In the genomic region with DNA sequence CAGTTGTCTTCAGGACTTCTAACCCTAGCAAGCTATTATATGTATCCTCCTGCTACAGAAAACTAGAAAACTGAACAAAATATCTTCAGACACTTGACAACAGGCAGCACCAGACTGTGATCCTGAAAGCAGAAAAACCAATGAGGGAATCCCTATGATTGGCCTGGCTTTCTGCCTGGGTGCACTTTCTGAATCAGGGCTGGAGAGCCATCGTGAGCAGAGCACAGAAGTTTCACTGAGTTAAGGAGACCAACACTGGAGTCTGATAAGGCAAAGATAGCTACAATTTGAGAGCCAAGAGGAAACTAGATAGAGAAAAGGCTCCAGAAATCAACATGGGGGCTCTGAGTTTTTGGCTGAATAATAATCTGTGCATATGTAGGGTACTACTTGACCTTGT, we compare ENCODE assay signal across 17 cellular contexts.
DNase-seq lines count a peak whose midpoint lies in the region; ATAC-seq, FAIRE-seq and TF ChIP-seq lines count a peak whose summit lies in the region.
"Had no signal": no experiment of that assay in that cellular context is flagged by ENCODE, and none has a peak within 500 bp of the region (broad histone marks: within the 10 kb centered on the region; RNA-seq: fewer than 3 reads in every experiment).

No MANE protein-coding gene starts in this region.

- no peaks in the 10 kb centered on the region for H3K9me3 Mint-ChIP-seq in mesothelial cell of epicardium
- no peaks in the 10 kb centered on the region for H3K9me3 Mint-ChIP-seq in stimulated activated naive CD8-positive, alpha-beta T cell treated with anti-CD3 and anti-CD28 coated beads, Interleukin-15, amount 100 ng/mL, for 72 hours
- H3K9me3 Mint-ChIP-seq: GM23338 had no signal

- DNase-seq in cardiac muscle cell (ENCODE audit: low read depth in 1 of 2, low spot score in 1 of 2) (peak in 1 of 2 donors; percentile 52), right atrium auricular region (ENCODE audit: low spot score) (no peak), mesothelial cell of epicardium (ENCODE audit: low spot score in 2 of 2, unreplicated experiment in 2 of 2) (no peak), thyroid gland (peak; percentile 70 to 84), frontal cortex (ENCODE audit: low spot score in 2 of 2) (no peak), spleen (no peak)
- DNase-seq in stimulated activated naive CD8-positive, alpha-beta T cell treated with anti-CD3 and anti-CD28 coated beads, Interleukin-15, amount 100 ng/mL, for 72 hours: no peak
- DNase-seq: KBM-7, NCI-H146, NCI-H2081 treated with DMSO at 0.1 percent for 48 hours, NCI-H345, NCI-H526 treated with DMSO at 0.1 percent for 48 hours, PC-9 had no signal

- no peaks in the 10 kb centered on the region for H3K9me3 ChIP-seq in cardiac muscle cell (ENCODE audit: low read depth)
- no peaks in the 10 kb centered on the region for H3K9me3 ChIP-seq in right atrium auricular region
- no peaks in the 10 kb centered on the region for H3K9me3 ChIP-seq in thyroid gland
- no peaks in the 10 kb centered on the region for H3K9me3 ChIP-seq in spleen

- TF ChIP-seq CTCF in cardiac muscle cell (IDR thresholded peaks at IDR 0.05; ENCODE audit: low read depth, low read length) (no peak), right atrium auricular region (IDR thresholded peaks at IDR 0.05) (no peak), VCaP (conservative IDR thresholded peaks at IDR 0.05) (no peak), mesothelial cell of epicardium (IDR thresholded peaks at IDR 0.05; ENCODE audit: unreplicated experiment) (no peak), thyroid gland (IDR thresholded peaks at IDR 0.05) (no peak), spleen (IDR thresholded peaks at IDR 0.05 in 8 of 11, conservative IDR thresholded peaks at IDR 0.05 in 3 of 11) (no peak)

- no peak for FAIRE-seq in frontal cortex (lab: Jason Lieb, UNC)
- FAIRE-seq: GM19239 had no signal

- H3K27me3 ChIP-seq in cardiac muscle cell (no peaks in the 10 kb centered on the region), right atrium auricular region (no peaks in the 10 kb centered on the region), thyroid gland (no peaks in the 10 kb centered on the region), spleen (replicated peaks in 1 of 7) (no peaks in the 10 kb centered on the region)

- intact Hi-C loops in thyroid gland (cut with DNase I) (no loop called here), spleen (cut with DNase I; ENCODE audit: low total_unique reads) (no loop called here)

- ATAC-seq in stimulated activated naive CD8-positive, alpha-beta T cell treated with anti-CD3 and anti-CD28 coated beads, Interleukin-15, amount 100 ng/mL, for 72 hours: no peak
- ATAC-seq: GM23338 had no signal

- H3K4me3 Mint-ChIP-seq in mesothelial cell of epicardium: no peak overlapping the region
- H3K4me3 Mint-ChIP-seq in stimulated activated naive CD8-positive, alpha-beta T cell treated with anti-CD3 and anti-CD28 coated beads, Interleukin-15, amount 100 ng/mL, for 72 hours: no peak overlapping the region
- H3K4me3 Mint-ChIP-seq: GM23338 had no signal

- no peaks in the 10 kb centered on the region for H3K36me3 ChIP-seq in cardiac muscle cell
- no peaks in the 10 kb centered on the region for H3K36me3 ChIP-seq in right atrium auricular region
- no peaks in the 10 kb centered on the region for H3K36me3 ChIP-seq in thyroid gland
- H3K36me3 ChIP-seq in spleen: no peaks in the 10 kb centered on the region

- H3K4me3 ChIP-seq in cardiac muscle cell: no peak overlapping the region
- H3K4me3 ChIP-seq in right atrium auricular region: no peak overlapping the region
- H3K4me3 ChIP-seq in thyroid gland (replicated peaks in 1 of 3): no peak overlapping the region
- H3K4me3 ChIP-seq in spleen: no peak overlapping the region
- H3K4me3 ChIP-seq: GM23338, PC-9 had no signal

- no peaks in the 10 kb centered on the region for H3K27me3 Mint-ChIP-seq in mesothelial cell of epicardium (ENCODE audit: low read depth)
- H3K27me3 Mint-ChIP-seq in stimulated activated naive CD8-positive, alpha-beta T cell treated with anti-CD3 and anti-CD28 coated beads, Interleukin-15, amount 100 ng/mL, for 72 hours: no peaks in the 10 kb centered on the region

- H3K4me1 ChIP-seq in cardiac muscle cell (ENCODE audit: low read depth) (peaks cover 36% of the 10 kb centered on the region), right atrium auricular region (peaks cover 0 to 8% of the 10 kb centered on the region in 2 donors), thyroid gland (peaks cover 12 to 23% of the 10 kb centered on the region in 2 donors), spleen (no peaks in the 10 kb centered on the region)

- H3K27ac Mint-ChIP-seq in mesothelial cell of epicardium: peak overlapping the region; percentile 32
- no peak overlapping the region for H3K27ac Mint-ChIP-seq in stimulated activated naive CD8-positive, alpha-beta T cell treated with anti-CD3 and anti-CD28 coated beads, Interleukin-15, amount 100 ng/mL, for 72 hours
- H3K27ac Mint-ChIP-seq: GM23338 had no signal

- H3K4me1 Mint-ChIP-seq in mesothelial cell of epicardium: peaks cover 41% of the 10 kb centered on the region
- H3K4me1 Mint-ChIP-seq in stimulated activated naive CD8-positive, alpha-beta T cell treated with anti-CD3 and anti-CD28 coated beads, Interleukin-15, amount 100 ng/mL, for 72 hours: peaks cover 20% of the 10 kb centered on the region

- no peaks in the 10 kb centered on the region for H3K36me3 Mint-ChIP-seq in mesothelial cell of epicardium

- TF ChIP-seq POLR2A in thyroid gland (IDR thresholded peaks at IDR 0.05): no peak
- TF ChIP-seq POLR2A in spleen (IDR thresholded peaks at IDR 0.05): no peak

- H3K27ac ChIP-seq in cardiac muscle cell (peak overlapping the region; percentile 33), right atrium auricular region (no peak overlapping the region), VCaP (peak overlapping the region; percentile 60), thyroid gland (no peak overlapping the region), spleen (no peak overlapping the region)
- H3K27ac ChIP-seq: C4-2B, PC-9 had no signal

- WGBS in thyroid gland, 2 donors: 4 to 15% methylated on average over 1 of the region's 1 CpG
- WGBS in spleen, 5 donors: 43 to 80% (median 67%) methylated on average over 1 of the region's 1 CpG

Comparison
In these comparisons a context has a peak if more than half of its experiments do, and no peak if none do; other contexts are left out.
1. H3K27ac ChIP-seq: peak in cardiac muscle cell (single experiment) and VCaP (single experiment); none in right atrium auricular region (0 of 2), thyroid gland (0 of 3) and spleen (0 of 8).
2. DNase-seq: peak in thyroid gland (2 of 2); none in right atrium auricular region (single experiment), mesothelial cell of epicardium (0 of 2), frontal cortex (0 of 2), stimulated activated naive CD8-positive, alpha-beta T cell treated with anti-CD3 and anti-CD28 coated beads, Interleukin-15, amount 100 ng/mL, for 72 hours (0 of 2) and spleen (single experiment).